Comparison of ENCODE assay signal across 22 cellular contexts in genomic region chrX:39596437-39596836, GRCh38.
A peak's percentile ranks its signal among the peaks of the same experiment; 100 is the strongest.
DNase-seq lines count a peak whose midpoint lies in the region; ATAC-seq and TF ChIP-seq lines count a peak whose summit lies in the region.
"Had no signal": no experiment of that assay in that cellular context is flagged by ENCODE, and none has a peak within 500 bp of the region (broad histone marks: within the 10 kb centered on the region; RNA-seq: fewer than 3 reads in every experiment).

No MANE protein-coding gene starts in this region.

- no peaks in the 10 kb centered on the region for H3K9me3 Mint-ChIP-seq in activated CD8-positive, alpha-beta T cell treated with anti-CD3 and anti-CD28 coated beads for 36 hours
- H3K9me3 Mint-ChIP-seq in activated CD8-positive, alpha-beta T cell treated with anti-CD3 and anti-CD28 coated beads, Interleukin-2, amount 10 ng/mL, durations not matched to agents 7 days and 5 days (ENCODE audit: insufficient read depth): no peaks in the 10 kb centered on the region
- no peaks in the 10 kb centered on the region for H3K9me3 Mint-ChIP-seq in stimulated activated naive CD8-positive, alpha-beta T cell treated with anti-CD3 and anti-CD28 coated beads, Interleukin-15, amount 100 ng/mL, for 72 hours
- no peaks in the 10 kb centered on the region for H3K9me3 Mint-ChIP-seq in stimulated activated naive CD8-positive, alpha-beta T cell treated with anti-CD3 and anti-CD28 coated beads, Interleukin-15, Interleukin-2, amounts not matched to agents 100 ng/mL and 50 ng/mL, for 24 hours
- H3K9me3 Mint-ChIP-seq: CD14-positive monocyte; CD4-positive, alpha-beta T cell; CD8-positive, alpha-beta memory T cell; GM23338 had no signal

- H3K27me3 Mint-ChIP-seq in activated CD8-positive, alpha-beta T cell treated with anti-CD3 and anti-CD28 coated beads for 36 hours: no peaks in the 10 kb centered on the region
- H3K27me3 Mint-ChIP-seq in activated CD8-positive, alpha-beta T cell treated with anti-CD3 and anti-CD28 coated beads, Interleukin-2, amount 10 ng/mL, durations not matched to agents 7 days and 5 days (ENCODE audit: low read depth): no peaks in the 10 kb centered on the region
- H3K27me3 Mint-ChIP-seq in stimulated activated naive CD8-positive, alpha-beta T cell treated with anti-CD3 and anti-CD28 coated beads, Interleukin-15, amount 100 ng/mL, for 72 hours: no peaks in the 10 kb centered on the region
- H3K27me3 Mint-ChIP-seq in stimulated activated naive CD8-positive, alpha-beta T cell treated with anti-CD3 and anti-CD28 coated beads, Interleukin-15, Interleukin-2, amounts not matched to agents 100 ng/mL and 50 ng/mL, for 24 hours: no peaks in the 10 kb centered on the region
- H3K27me3 Mint-ChIP-seq: CD4-positive, alpha-beta T cell had no signal

- DNase-seq in activated CD8-positive, alpha-beta T cell treated with anti-CD3 and anti-CD28 coated beads for 36 hours: no peak
- no peak for DNase-seq in activated CD8-positive, alpha-beta T cell treated with anti-CD3 and anti-CD28 coated beads, Interleukin-2, amount 10 ng/mL, durations not matched to agents 7 days and 5 days
- no peak for DNase-seq in stimulated activated naive CD8-positive, alpha-beta T cell treated with anti-CD3 and anti-CD28 coated beads, Interleukin-15, Interleukin-2, amounts not matched to agents 100 U/mL and 50 U/mL, for 24 hours
- no peak for DNase-seq in stimulated activated naive CD8-positive, alpha-beta T cell treated with anti-CD3 and anti-CD28 coated beads, Interleukin-15, amount 100 ng/mL, for 72 hours
- no peak for DNase-seq in activated T-cell treated with anti-CD3 and anti-CD28 coated beads for 4 hours
- DNase-seq: 8988T; ACHN; AML-193; BE2C; CD4-positive, alpha-beta T cell; CD8-positive, alpha-beta memory T cell; DMS 273 treated with DMSO at 0.1 percent for 48 hours; DMS79; EL; GDM1; H9 had no signal

- TF ChIP-seq CTCF in activated CD8-positive, alpha-beta T cell treated with anti-CD3 and anti-CD28 coated beads for 36 hours (IDR thresholded peaks at IDR 0.05): no peak

- POLR2A ChIA-PET in activated CD8-positive, alpha-beta T cell treated with anti-CD3 and anti-CD28 coated beads for 36 hours (lab: Charles Lee): no interaction called here
- POLR2A ChIA-PET in activated CD8-positive, alpha-beta T cell treated with anti-CD3 and anti-CD28 coated beads, Interleukin-2, amount 10 ng/mL, durations not matched to agents 7 days and 5 days (lab: Charles Lee): no interaction called here

- peak; percentile 17 for ATAC-seq in activated CD8-positive, alpha-beta T cell treated with anti-CD3 and anti-CD28 coated beads for 36 hours
- no peak for ATAC-seq in activated CD8-positive, alpha-beta T cell treated with anti-CD3 and anti-CD28 coated beads, Interleukin-2, amount 10 ng/mL, durations not matched to agents 7 days and 5 days
- peak; percentile 44 for ATAC-seq in stimulated activated naive CD8-positive, alpha-beta T cell treated with anti-CD3 and anti-CD28 coated beads, Interleukin-15, Interleukin-2, amounts not matched to agents 100 U/mL and 50 U/mL, for 24 hours
- ATAC-seq in stimulated activated naive CD8-positive, alpha-beta T cell treated with anti-CD3 and anti-CD28 coated beads, Interleukin-15, amount 100 ng/mL, for 72 hours: no peak
- ATAC-seq: A549, GM12878, GM23338, HCT116 had no signal

- H3K27ac Mint-ChIP-seq in activated CD8-positive, alpha-beta T cell treated with anti-CD3 and anti-CD28 coated beads for 36 hours: no peak overlapping the region
- no peak overlapping the region for H3K27ac Mint-ChIP-seq in activated CD8-positive, alpha-beta T cell treated with anti-CD3 and anti-CD28 coated beads, Interleukin-2, amount 10 ng/mL, durations not matched to agents 7 days and 5 days
- no peak overlapping the region for H3K27ac Mint-ChIP-seq in stimulated activated naive CD8-positive, alpha-beta T cell treated with anti-CD3 and anti-CD28 coated beads, Interleukin-15, amount 100 ng/mL, for 72 hours
- H3K27ac Mint-ChIP-seq in stimulated activated naive CD8-positive, alpha-beta T cell treated with anti-CD3 and anti-CD28 coated beads, Interleukin-15, Interleukin-2, amounts not matched to agents 100 ng/mL and 50 ng/mL, for 24 hours: peak overlapping the region; percentile 48
- H3K27ac Mint-ChIP-seq: CD4-positive, alpha-beta T cell; CD8-positive, alpha-beta memory T cell; GM23338; H9 had no signal

- H3K4me1 Mint-ChIP-seq in activated CD8-positive, alpha-beta T cell treated with anti-CD3 and anti-CD28 coated beads for 36 hours (ENCODE audit: low read depth): peaks cover 15% of the 10 kb centered on the region
- peaks cover 2% of the 10 kb centered on the region for H3K4me1 Mint-ChIP-seq in activated CD8-positive, alpha-beta T cell treated with anti-CD3 and anti-CD28 coated beads, Interleukin-2, amount 10 ng/mL, durations not matched to agents 7 days and 5 days (ENCODE audit: low read depth)
- peaks cover 9% of the 10 kb centered on the region for H3K4me1 Mint-ChIP-seq in stimulated activated naive CD8-positive, alpha-beta T cell treated with anti-CD3 and anti-CD28 coated beads, Interleukin-15, amount 100 ng/mL, for 72 hours
- H3K4me1 Mint-ChIP-seq in stimulated activated naive CD8-positive, alpha-beta T cell treated with anti-CD3 and anti-CD28 coated beads, Interleukin-15, Interleukin-2, amounts not matched to agents 100 ng/mL and 50 ng/mL, for 24 hours (ENCODE audit: low read depth): peaks cover 32% of the 10 kb centered on the region
- H3K4me1 Mint-ChIP-seq: CD14-positive monocyte; CD8-positive, alpha-beta memory T cell; GM23338; H9 had no signal

- no peak overlapping the region for H3K4me3 Mint-ChIP-seq in activated CD8-positive, alpha-beta T cell treated with anti-CD3 and anti-CD28 coated beads for 36 hours
- H3K4me3 Mint-ChIP-seq in activated CD8-positive, alpha-beta T cell treated with anti-CD3 and anti-CD28 coated beads, Interleukin-2, amount 10 ng/mL, durations not matched to agents 7 days and 5 days: no peak overlapping the region
- H3K4me3 Mint-ChIP-seq in stimulated activated naive CD8-positive, alpha-beta T cell treated with anti-CD3 and anti-CD28 coated beads, Interleukin-15, amount 100 ng/mL, for 72 hours: no peak overlapping the region
- H3K4me3 Mint-ChIP-seq in stimulated activated naive CD8-positive, alpha-beta T cell treated with anti-CD3 and anti-CD28 coated beads, Interleukin-15, Interleukin-2, amounts not matched to agents 100 ng/mL and 50 ng/mL, for 24 hours: no peak overlapping the region
- H3K4me3 Mint-ChIP-seq: CD14-positive monocyte; CD4-positive, alpha-beta T cell; CD8-positive, alpha-beta memory T cell; GM23338; H9 had no signal

- H3K36me3 Mint-ChIP-seq in activated CD8-positive, alpha-beta T cell treated with anti-CD3 and anti-CD28 coated beads for 36 hours (ENCODE audit: low read depth): no peaks in the 10 kb centered on the region
- H3K36me3 Mint-ChIP-seq in activated CD8-positive, alpha-beta T cell treated with anti-CD3 and anti-CD28 coated beads, Interleukin-2, amount 10 ng/mL, durations not matched to agents 7 days and 5 days (ENCODE audit: low read depth): no peaks in the 10 kb centered on the region
- H3K36me3 Mint-ChIP-seq in stimulated activated naive CD8-positive, alpha-beta T cell treated with anti-CD3 and anti-CD28 coated beads, Interleukin-15, Interleukin-2, amounts not matched to agents 100 ng/mL and 50 ng/mL, for 24 hours (ENCODE audit: low read depth): no peaks in the 10 kb centered on the region
- H3K36me3 Mint-ChIP-seq: CD14-positive monocyte; CD8-positive, alpha-beta memory T cell had no signal

- CTCF ChIA-PET in activated CD8-positive, alpha-beta T cell treated with anti-CD3 and anti-CD28 coated beads for 36 hours (lab: Charles Lee): no interaction called here
- CTCF ChIA-PET in activated CD8-positive, alpha-beta T cell treated with anti-CD3 and anti-CD28 coated beads, Interleukin-2, amount 10 ng/mL, durations not matched to agents 7 days and 5 days (lab: Charles Lee): no interaction called here

- intact Hi-C loops in activated CD8-positive, alpha-beta T cell treated with anti-CD3 and anti-CD28 coated beads for 36 hours (cut with micrococcal nuclease): no loop called here

Comparison
In these comparisons a context has a peak if more than half of its experiments do, and no peak if none do; other contexts are left out.
1. ATAC-seq: peak in activated CD8-positive, alpha-beta T cell treated with anti-CD3 and anti-CD28 coated beads for 36 hours (single experiment) and stimulated activated naive CD8-positive, alpha-beta T cell treated with anti-CD3 and anti-CD28 coated beads, Interleukin-15, Interleukin-2, amounts not matched to agents 100 U/mL and 50 U/mL, for 24 hours (single experiment); none in activated CD8-positive, alpha-beta T cell treated with anti-CD3 and anti-CD28 coated beads, Interleukin-2, amount 10 ng/mL, durations not matched to agents 7 days and 5 days (single experiment) and stimulated activated naive CD8-positive, alpha-beta T cell treated with anti-CD3 and anti-CD28 coated beads, Interleukin-15, amount 100 ng/mL, for 72 hours (single experiment).